1 cellular context compared by ENCODE assay signal in the genomic region with DNA sequence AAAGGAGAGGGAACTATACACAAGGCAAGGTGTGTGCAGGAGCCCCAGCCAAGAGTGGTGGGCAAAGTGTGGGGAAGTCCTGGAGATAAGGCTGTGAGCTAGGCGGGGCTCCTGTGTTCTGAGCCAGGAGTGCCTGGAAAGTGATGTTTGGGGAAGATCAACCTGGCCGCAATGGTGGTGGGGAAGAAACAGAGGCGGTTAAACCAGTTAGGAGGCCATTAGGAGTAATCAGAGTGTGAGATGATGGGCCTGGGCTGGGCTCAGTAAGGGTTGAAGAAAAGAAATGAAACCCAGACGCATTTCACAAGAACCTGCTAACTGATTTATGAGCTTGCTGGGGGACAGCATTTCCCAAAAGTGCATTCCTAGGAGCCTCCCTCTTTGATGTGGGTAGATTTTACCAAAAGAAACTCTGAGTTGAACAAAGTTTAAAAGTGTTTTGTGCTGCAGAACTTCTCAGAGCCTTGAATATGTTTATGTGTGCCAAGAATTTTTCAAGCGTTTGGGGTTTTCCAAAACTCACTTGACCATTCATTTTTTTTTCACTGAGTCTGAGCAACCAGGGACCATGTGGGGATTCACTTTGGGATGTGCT.
TF ChIP-seq lines count a peak whose summit lies in the region.

No MANE protein-coding gene starts in this region.

TF ChIP-seq in WTC11, 78 proteins besides CTCF, POLR2A, EP300 and RAD21 (continued from another document):
- TF ChIP-seq SP1 (CRISPR knock-in tag; conservative IDR thresholded peaks at IDR 0.05), result no peak
- no peak for TF ChIP-seq ZNF317 (CRISPR knock-in tag; IDR thresholded peaks at IDR 0.05; ENCODE audit: borderline replicate concordance, low read depth)
- no peak for TF ChIP-seq ZNF232 (CRISPR knock-in tag; IDR thresholded peaks at IDR 0.05)
- no peak for TF ChIP-seq NFE2L1 (CRISPR knock-in tag; IDR thresholded peaks at IDR 0.05)
- no peak for TF ChIP-seq SMAD4 (CRISPR knock-in tag; IDR thresholded peaks at IDR 0.05)
- TF ChIP-seq ZNF138 (CRISPR knock-in tag; conservative IDR thresholded peaks at IDR 0.05), result no peak
- TF ChIP-seq, protein P1, sequence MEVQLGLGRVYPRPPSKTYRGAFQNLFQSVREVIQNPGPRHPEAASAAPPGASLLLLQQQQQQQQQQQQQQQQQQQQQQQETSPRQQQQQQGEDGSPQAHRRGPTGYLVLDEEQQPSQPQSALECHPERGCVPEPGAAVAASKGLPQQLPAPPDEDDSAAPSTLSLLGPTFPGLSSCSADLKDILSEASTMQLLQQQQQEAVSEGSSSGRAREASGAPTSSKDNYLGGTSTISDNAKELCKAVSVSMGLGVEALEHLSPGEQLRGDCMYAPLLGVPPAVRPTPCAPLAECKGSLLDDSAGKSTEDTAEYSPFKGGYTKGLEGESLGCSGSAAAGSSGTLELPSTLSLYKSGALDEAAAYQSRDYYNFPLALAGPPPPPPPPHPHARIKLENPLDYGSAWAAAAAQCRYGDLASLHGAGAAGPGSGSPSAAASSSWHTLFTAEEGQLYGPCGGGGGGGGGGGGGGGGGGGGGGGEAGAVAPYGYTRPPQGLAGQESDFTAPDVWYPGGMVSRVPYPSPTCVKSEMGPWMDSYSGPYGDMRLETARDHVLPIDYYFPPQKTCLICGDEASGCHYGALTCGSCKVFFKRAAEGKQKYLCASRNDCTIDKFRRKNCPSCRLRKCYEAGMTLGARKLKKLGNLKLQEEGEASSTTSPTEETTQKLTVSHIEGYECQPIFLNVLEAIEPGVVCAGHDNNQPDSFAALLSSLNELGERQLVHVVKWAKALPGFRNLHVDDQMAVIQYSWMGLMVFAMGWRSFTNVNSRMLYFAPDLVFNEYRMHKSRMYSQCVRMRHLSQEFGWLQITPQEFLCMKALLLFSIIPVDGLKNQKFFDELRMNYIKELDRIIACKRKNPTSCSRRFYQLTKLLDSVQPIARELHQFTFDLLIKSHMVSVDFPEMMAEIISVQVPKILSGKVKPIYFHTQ (CRISPR knock-in tag; IDR thresholded peaks at IDR 0.05), result no peak
- TF ChIP-seq KAT7 (CRISPR knock-in tag; IDR thresholded peaks at IDR 0.05; ENCODE audit: borderline replicate concordance), result no peak
- TF ChIP-seq PRRX2 (CRISPR knock-in tag; IDR thresholded peaks at IDR 0.05), result no peak
- TF ChIP-seq ZNF423 (CRISPR knock-in tag; IDR thresholded peaks at IDR 0.05), result no peak
- TF ChIP-seq HMGXB4 (CRISPR knock-in tag; IDR thresholded peaks at IDR 0.05), result no peak
